ENCODE assay signal across 8 cellular contexts in the genomic region with DNA sequence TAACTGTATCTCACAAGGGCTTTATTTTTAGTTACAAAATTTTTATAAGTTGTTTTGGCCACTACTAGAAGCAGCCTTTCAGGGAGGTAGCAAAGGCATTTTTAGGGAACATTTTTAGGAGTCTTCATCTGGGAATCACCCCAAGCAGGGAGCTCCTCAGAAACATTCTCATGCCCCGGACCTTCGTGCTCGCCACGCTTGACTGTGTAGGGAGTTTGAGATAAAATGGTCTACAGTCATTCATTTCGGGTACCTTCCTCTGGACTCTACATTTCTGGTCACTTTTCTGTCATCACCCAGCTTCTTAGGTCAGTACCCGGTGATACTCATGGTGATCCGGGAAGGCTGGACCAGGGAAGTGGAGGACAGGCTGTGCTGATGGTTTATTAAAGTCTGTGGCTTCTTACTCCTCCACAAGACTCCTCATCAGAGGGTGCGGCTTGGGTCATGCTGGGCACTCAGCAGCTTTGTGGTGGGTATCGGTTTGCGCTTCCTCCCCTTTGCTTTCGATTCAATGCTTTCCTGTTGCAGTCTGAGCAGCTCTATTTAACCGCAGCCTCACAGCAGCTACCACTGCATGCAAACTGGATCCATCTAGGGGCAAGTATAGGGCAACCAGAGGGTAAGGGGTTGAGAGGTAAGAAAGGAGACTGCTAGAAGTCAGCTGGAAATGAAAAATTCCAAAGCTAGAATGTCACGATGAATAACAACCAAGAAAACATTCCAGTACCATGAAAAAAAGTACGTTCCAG. TPM values are rescaled to one million over a fixed set of nuclear protein-coding genes. Genes with fewer than 3 reads are reported as not detected.
DNase-seq lines count a peak whose midpoint lies in the region; ATAC-seq, FAIRE-seq and TF ChIP-seq lines count a peak whose summit lies in the region.
"Not testable (repeated sequence)": the region's sequence is repeated elsewhere in the genome, so short reads cannot be mapped to it uniquely, and the experiment has no call there.

No MANE protein-coding gene starts in this region.

- not testable (repeated sequence) for H3K27me3 ChIP-seq in astrocyte (ENCODE audit: insufficient read depth, low read length)

- H3K4me3 Mint-ChIP-seq in activated CD4-positive, alpha-beta T cell treated with anti-CD3 and anti-CD28 coated beads, Interleukin-2, amount 10 ng/mL, durations not matched to agents 24 days and 14 days, result peak overlapping the region; percentile 47
- not testable (repeated sequence) for H3K4me3 Mint-ChIP-seq in astrocyte (ENCODE audit: unreplicated experiment)

- peaks cover 18% of the 10 kb centered on the region for H3K4me1 ChIP-seq in astrocyte (ENCODE audit: insufficient read depth, low read length)

- TF ChIP-seq POLR2A in NB4 (IDR thresholded peaks at IDR 0.05; ENCODE audit: extremely low read depth, insufficient read length), result not testable (repeated sequence)

- not testable (repeated sequence) for H3K79me2 ChIP-seq in astrocyte (ENCODE audit: insufficient read depth, low read length)

- H3K27ac Mint-ChIP-seq in activated CD4-positive, alpha-beta T cell treated with anti-CD3 and anti-CD28 coated beads, Interleukin-2, amount 10 ng/mL, durations not matched to agents 24 days and 14 days, result peak overlapping the region; percentile 80
- peak overlapping the region; percentile 84 for H3K27ac Mint-ChIP-seq in astrocyte (ENCODE audit: unreplicated experiment)

- FAIRE-seq in GM19239 (lab: Jason Lieb, UNC), result peak; percentile 94
- FAIRE-seq in astrocyte (lab: Jason Lieb, UNC), result peak; percentile 80

- not testable (repeated sequence) for H3K36me3 Mint-ChIP-seq in activated CD4-positive, alpha-beta T cell treated with anti-CD3 and anti-CD28 coated beads, Interleukin-2, amount 10 ng/mL, durations not matched to agents 24 days and 14 days (ENCODE audit: low read depth); astrocyte (ENCODE audit: low read depth, unreplicated experiment)

- not testable (repeated sequence) for H3K27me3 Mint-ChIP-seq in activated CD4-positive, alpha-beta T cell treated with anti-CD3 and anti-CD28 coated beads, Interleukin-2, amount 10 ng/mL, durations not matched to agents 24 days and 14 days; astrocyte (ENCODE audit: low read depth, unreplicated experiment)

- peak overlapping the region; percentile 57 for H3K27ac ChIP-seq in astrocyte (ENCODE audit: low read depth, low read length)

- H3K36me3 ChIP-seq in astrocyte (ENCODE audit: insufficient read depth, low read length), result not testable (repeated sequence)

- peaks cover 17% of the 10 kb centered on the region for H3K4me1 Mint-ChIP-seq in activated CD4-positive, alpha-beta T cell treated with anti-CD3 and anti-CD28 coated beads, Interleukin-2, amount 10 ng/mL, durations not matched to agents 24 days and 14 days
- peaks cover 22% of the 10 kb centered on the region for H3K4me1 Mint-ChIP-seq in astrocyte (ENCODE audit: low read depth, unreplicated experiment)

- H3K9me3 ChIP-seq in astrocyte (ENCODE audit: insufficient read depth, low read depth, low read length), result not testable (repeated sequence)

- intact Hi-C loops in activated CD4-positive, alpha-beta T cell treated with anti-CD3 and anti-CD28 coated beads, Interleukin-2, amount 10 ng/mL, durations not matched to agents 24 days and 14 days (cut with micrococcal nuclease), result loop anchor here (10.0 kb wide), 1 partner anchor 198 kb away; no protein-coding TSS in a partner anchor

- not testable (repeated sequence) for H4K20me1 ChIP-seq in astrocyte (ENCODE audit: insufficient read depth, low read length)

- not testable (repeated sequence) for H2AFZ ChIP-seq in astrocyte (ENCODE audit: low read depth, low read length)

- not testable (repeated sequence) for TF ChIP-seq CTCF in NB4 (IDR thresholded peaks at IDR 0.05; ENCODE audit: low read depth, low read length); astrocyte (IDR thresholded peaks at IDR 0.05; ENCODE audit: insufficient read depth, low read depth, low read length)

- peak overlapping the region; percentile 57 for H3K4me2 ChIP-seq in astrocyte (ENCODE audit: low read length)

- peak; percentile 12 for DNase-seq in AG20443 (ENCODE audit: low spot score)
- not testable (repeated sequence) for DNase-seq in GM19239 (ENCODE audit: insufficient read length, low spot score)
- DNase-seq in NB4 (ENCODE audit: low read depth), result peak; percentile 88
- DNase-seq in activated CD4-positive, alpha-beta T cell treated with anti-CD3 and anti-CD28 coated beads, Interleukin-2, amount 10 ng/mL, durations not matched to agents 24 days and 14 days, result peak; percentile 91
- DNase-seq in astrocyte (ENCODE audit: low read depth), result peak; percentile 81
- peak; percentile 71 for DNase-seq in left kidney (ENCODE audit: low read depth, low spot score)
- peak; percentile 58 for DNase-seq in stimulated activated CD4-positive, alpha-beta T cell treated with anti-CD3 and anti-CD28 coated beads, Interleukin-4, amount 100 ng/mL, for 24 hours

- ATAC-seq in HG02973 (IDR thresholded peaks at IDR 0.05; ENCODE audit: unreplicated experiment), result peak; percentile 99

- H3K4me3 ChIP-seq in NB4 (ENCODE audit: low read depth, low read length); astrocyte (ENCODE audit: insufficient read depth, low read depth, low read length): not testable (repeated sequence)

- peak overlapping the region; percentile 23 for H3K9ac ChIP-seq in astrocyte (ENCODE audit: low read length)

- not testable (repeated sequence) for H3K9me3 Mint-ChIP-seq in activated CD4-positive, alpha-beta T cell treated with anti-CD3 and anti-CD28 coated beads, Interleukin-2, amount 10 ng/mL, durations not matched to agents 24 days and 14 days; astrocyte (ENCODE audit: unreplicated experiment)

RNA-seq across cellular contexts. Expression of a gene that starts 33.6 kb away (rescaled TPM):
- 19.7 and 21.0 TPM in 2 replicates for total RNA-seq in activated CD4-positive, alpha-beta T cell treated with anti-CD3 and anti-CD28 coated beads, Interleukin-2, amount 10 ng/mL, durations not matched to agents 24 days and 14 days
- 45.9 and 48.6 TPM in 2 replicates for total RNA-seq in astrocyte
